ENCODE assay signal across 1 cellular context in the genomic region with DNA sequence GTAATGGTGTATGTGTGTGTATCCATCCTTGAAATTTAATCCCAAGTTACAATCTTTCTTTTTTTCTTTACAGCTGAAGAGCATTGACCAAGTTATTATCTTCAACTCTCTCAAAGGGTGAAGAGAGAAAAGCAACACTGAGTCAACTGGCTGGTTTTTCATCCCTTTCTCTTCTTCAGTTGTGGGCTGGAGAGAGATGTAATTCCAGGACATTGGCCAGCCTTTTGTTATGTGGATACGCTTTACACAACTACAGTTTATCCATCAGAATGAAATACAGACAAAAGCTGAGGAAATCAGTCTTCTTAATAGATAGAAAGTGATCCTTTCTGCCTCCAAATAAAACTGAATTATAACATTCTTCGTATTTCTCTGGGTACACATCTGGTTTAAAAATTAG.
TF ChIP-seq lines count a peak whose summit lies in the region.

No MANE protein-coding gene starts in this region.

TF ChIP-seq in WTC11, 78 proteins besides CTCF, POLR2A, EP300 and RAD21 (continued from another document):
- TF ChIP-seq, protein P1, sequence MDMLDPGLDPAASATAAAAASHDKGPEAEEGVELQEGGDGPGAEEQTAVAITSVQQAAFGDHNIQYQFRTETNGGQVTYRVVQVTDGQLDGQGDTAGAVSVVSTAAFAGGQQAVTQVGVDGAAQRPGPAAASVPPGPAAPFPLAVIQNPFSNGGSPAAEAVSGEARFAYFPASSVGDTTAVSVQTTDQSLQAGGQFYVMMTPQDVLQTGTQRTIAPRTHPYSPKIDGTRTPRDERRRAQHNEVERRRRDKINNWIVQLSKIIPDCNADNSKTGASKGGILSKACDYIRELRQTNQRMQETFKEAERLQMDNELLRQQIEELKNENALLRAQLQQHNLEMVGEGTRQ (CRISPR knock-in tag; IDR thresholded peaks at IDR 0.05) = no peak
- TF ChIP-seq TCF7 (CRISPR knock-in tag; IDR thresholded peaks at IDR 0.05; ENCODE audit: low read depth) (no peak), HMGA2 (CRISPR knock-in tag; IDR thresholded peaks at IDR 0.05) (no peak), GTF2I (CRISPR knock-in tag; conservative IDR thresholded peaks at IDR 0.05) (no peak), TP53 (CRISPR knock-in tag; IDR thresholded peaks at IDR 0.05) (no peak), ZNF281 (CRISPR knock-in tag; IDR thresholded peaks at IDR 0.05) (no peak), PRRX2 (CRISPR knock-in tag; IDR thresholded peaks at IDR 0.05) (no peak), JAZF1 (CRISPR knock-in tag; IDR thresholded peaks at IDR 0.05) (no peak), ZNF671 (CRISPR knock-in tag; IDR thresholded peaks at IDR 0.05) (no peak), FOXP1 (CRISPR knock-in tag; IDR thresholded peaks at IDR 0.05; ENCODE audit: borderline replicate concordance) (no peak), AFF4 (CRISPR knock-in tag; IDR thresholded peaks at IDR 0.05; ENCODE audit: borderline replicate concordance) (no peak), FOXK1 (CRISPR knock-in tag; IDR thresholded peaks at IDR 0.05) (no peak), FOXJ3 (CRISPR knock-in tag; IDR thresholded peaks at IDR 0.05; ENCODE audit: borderline replicate concordance) (no peak), OVOL2 (CRISPR knock-in tag; IDR thresholded peaks at IDR 0.05; ENCODE audit: borderline replicate concordance) (no peak), ZNF263 (CRISPR knock-in tag; IDR thresholded peaks at IDR 0.05; ENCODE audit: low read depth) (no peak)
- TF ChIP-seq, protein P2, sequence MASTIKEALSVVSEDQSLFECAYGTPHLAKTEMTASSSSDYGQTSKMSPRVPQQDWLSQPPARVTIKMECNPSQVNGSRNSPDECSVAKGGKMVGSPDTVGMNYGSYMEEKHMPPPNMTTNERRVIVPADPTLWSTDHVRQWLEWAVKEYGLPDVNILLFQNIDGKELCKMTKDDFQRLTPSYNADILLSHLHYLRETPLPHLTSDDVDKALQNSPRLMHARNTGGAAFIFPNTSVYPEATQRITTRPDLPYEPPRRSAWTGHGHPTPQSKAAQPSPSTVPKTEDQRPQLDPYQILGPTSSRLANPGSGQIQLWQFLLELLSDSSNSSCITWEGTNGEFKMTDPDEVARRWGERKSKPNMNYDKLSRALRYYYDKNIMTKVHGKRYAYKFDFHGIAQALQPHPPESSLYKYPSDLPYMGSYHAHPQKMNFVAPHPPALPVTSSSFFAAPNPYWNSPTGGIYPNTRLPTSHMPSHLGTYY (CRISPR knock-in tag; IDR thresholded peaks at IDR 0.05) = no peak
- TF ChIP-seq, protein P3, sequence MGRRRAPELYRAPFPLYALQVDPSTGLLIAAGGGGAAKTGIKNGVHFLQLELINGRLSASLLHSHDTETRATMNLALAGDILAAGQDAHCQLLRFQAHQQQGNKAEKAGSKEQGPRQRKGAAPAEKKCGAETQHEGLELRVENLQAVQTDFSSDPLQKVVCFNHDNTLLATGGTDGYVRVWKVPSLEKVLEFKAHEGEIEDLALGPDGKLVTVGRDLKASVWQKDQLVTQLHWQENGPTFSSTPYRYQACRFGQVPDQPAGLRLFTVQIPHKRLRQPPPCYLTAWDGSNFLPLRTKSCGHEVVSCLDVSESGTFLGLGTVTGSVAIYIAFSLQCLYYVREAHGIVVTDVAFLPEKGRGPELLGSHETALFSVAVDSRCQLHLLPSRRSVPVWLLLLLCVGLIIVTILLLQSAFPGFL (CRISPR knock-in tag; IDR thresholded peaks at IDR 0.05; ENCODE audit: borderline replicate concordance) = no peak
- TF ChIP-seq, protein P4, sequence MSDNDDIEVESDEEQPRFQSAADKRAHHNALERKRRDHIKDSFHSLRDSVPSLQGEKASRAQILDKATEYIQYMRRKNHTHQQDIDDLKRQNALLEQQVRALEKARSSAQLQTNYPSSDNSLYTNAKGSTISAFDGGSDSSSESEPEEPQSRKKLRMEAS (CRISPR knock-in tag; IDR thresholded peaks at IDR 0.05) = no peak
